1 cellular context compared by ENCODE assay signal in the genomic region with DNA sequence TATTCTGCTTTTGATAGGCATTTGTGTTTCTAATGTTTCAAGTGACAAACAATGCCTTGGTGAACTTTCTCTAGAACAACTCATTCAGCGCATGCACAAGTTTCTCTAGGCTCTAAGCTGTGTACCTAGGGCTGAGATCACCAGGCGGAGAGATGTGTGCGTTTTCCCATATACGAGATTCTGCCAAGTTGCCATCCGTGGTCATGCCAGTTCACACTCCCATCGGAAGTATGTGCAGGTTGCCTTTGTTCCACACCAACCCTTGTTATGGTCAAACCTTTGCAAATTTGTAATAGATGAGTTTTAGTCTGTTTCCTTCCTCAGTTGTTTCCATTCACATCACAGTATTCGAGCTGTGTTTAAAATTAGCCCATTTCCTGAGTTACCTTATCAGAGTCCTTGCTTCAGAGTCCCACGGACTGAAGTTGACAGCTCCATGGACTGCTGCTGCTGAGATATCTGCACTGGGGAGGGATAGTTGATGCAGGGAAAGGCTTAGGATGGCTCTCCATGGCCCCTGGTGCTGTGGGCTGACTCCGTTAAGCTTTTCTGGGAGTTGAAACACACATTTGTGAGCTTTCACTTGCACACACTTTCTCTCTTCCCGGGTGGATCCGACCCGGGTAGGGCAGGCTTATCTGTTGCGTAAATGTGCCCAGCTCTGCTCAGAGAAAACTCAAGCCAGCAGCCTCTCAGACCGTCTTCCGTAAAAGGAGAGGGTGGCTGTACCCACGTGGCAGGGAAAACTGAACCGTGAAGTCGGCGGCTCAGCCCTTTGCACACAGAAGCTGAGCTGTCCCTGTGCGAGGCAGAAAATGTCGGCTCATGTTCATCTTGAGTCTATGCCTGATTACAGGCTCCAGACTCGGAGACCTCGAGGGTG.
A peak's percentile ranks its signal among the peaks of the same experiment; 100 is the strongest.
TF ChIP-seq lines count a peak whose summit lies in the region.

No MANE protein-coding gene starts in this region.

TF ChIP-seq in GM12878, 131 proteins besides CTCF, POLR2A, EP300 and RAD21 (continued from another document):
- no peak for TF ChIP-seq RELA (IDR thresholded peaks at IDR 0.05; ENCODE audit: borderline replicate concordance, partially characterized antibody)
- 0 out of 4 replicates have a peak, but pooled peaks of 1 of the 2 experiments have one; percentile 3 for TF ChIP-seq BHLHE40 (IDR thresholded peaks at IDR 0.05; ENCODE audit: borderline replicate concordance in 1 of 2, low read depth in 2 of 2, low read length in 1 of 2)
- no peak for TF ChIP-seq HDAC2 (IDR thresholded peaks at IDR 0.05)
- TF ChIP-seq, protein P1, sequence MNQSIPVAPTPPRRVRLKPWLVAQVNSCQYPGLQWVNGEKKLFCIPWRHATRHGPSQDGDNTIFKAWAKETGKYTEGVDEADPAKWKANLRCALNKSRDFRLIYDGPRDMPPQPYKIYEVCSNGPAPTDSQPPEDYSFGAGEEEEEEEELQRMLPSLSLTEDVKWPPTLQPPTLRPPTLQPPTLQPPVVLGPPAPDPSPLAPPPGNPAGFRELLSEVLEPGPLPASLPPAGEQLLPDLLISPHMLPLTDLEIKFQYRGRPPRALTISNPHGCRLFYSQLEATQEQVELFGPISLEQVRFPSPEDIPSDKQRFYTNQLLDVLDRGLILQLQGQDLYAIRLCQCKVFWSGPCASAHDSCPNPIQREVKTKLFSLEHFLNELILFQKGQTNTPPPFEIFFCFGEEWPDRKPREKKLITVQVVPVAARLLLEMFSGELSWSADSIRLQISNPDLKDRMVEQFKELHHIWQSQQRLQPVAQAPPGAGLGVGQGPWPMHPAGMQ (IDR thresholded peaks at IDR 0.05; ENCODE audit: borderline replicate concordance), result no peak
- TF ChIP-seq ZNF622 (IDR thresholded peaks at IDR 0.05), result no peak
- no peak for TF ChIP-seq ZNF217 (IDR thresholded peaks at IDR 0.05)
- TF ChIP-seq PAX8 (IDR thresholded peaks at IDR 0.05), result no peak
- TF ChIP-seq RCOR1 (conservative IDR thresholded peaks at IDR 0.05; ENCODE audit: low read depth, low read length), result no peak
- TF ChIP-seq ZNF274 (IDR thresholded peaks at IDR 0.05; ENCODE audit: insufficient read depth, insufficient read length), result no peak
- TF ChIP-seq SREBF1 (IDR thresholded peaks at IDR 0.05; ENCODE audit: low read length), result no peak
- TF ChIP-seq, protein P2, sequence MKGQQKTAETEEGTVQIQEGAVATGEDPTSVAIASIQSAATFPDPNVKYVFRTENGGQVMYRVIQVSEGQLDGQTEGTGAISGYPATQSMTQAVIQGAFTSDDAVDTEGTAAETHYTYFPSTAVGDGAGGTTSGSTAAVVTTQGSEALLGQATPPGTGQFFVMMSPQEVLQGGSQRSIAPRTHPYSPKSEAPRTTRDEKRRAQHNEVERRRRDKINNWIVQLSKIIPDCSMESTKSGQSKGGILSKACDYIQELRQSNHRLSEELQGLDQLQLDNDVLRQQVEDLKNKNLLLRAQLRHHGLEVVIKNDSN (IDR thresholded peaks at IDR 0.05; ENCODE audit: borderline replicate concordance, extremely low read length, insufficient read depth, low read depth, low read length), result peak; percentile 60
- TF ChIP-seq, protein P3, sequence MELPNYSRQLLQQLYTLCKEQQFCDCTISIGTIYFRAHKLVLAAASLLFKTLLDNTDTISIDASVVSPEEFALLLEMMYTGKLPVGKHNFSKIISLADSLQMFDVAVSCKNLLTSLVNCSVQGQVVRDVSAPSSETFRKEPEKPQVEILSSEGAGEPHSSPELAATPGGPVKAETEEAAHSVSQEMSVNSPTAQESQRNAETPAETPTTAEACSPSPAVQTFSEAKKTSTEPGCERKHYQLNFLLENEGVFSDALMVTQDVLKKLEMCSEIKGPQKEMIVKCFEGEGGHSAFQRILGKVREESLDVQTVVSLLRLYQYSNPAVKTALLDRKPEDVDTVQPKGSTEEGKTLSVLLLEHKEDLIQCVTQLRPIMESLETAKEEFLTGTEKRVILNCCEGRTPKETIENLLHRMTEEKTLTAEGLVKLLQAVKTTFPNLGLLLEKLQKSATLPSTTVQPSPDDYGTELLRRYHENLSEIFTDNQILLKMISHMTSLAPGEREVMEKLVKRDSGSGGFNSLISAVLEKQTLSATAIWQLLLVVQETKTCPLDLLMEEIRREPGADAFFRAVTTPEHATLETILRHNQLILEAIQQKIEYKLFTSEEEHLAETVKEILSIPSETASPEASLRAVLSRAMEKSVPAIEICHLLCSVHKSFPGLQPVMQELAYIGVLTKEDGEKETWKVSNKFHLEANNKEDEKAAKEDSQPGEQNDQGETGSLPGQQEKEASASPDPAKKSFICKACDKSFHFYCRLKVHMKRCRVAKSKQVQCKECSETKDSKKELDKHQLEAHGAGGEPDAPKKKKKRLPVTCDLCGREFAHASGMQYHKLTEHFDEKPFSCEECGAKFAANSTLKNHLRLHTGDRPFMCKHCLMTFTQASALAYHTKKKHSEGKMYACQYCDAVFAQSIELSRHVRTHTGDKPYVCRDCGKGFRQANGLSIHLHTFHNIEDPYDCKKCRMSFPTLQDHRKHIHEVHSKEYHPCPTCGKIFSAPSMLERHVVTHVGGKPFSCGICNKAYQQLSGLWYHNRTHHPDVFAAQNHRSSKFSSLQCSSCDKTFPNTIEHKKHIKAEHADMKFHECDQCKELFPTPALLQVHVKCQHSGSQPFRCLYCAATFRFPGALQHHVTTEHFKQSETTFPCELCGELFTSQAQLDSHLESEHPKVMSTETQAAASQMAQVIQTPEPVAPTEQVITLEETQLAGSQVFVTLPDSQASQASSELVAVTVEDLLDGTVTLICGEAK (IDR thresholded peaks at IDR 0.05; ENCODE audit: borderline replicate concordance), result no peak
- no peak for TF ChIP-seq MYB (IDR thresholded peaks at IDR 0.05; ENCODE audit: borderline replicate concordance, low read depth, low read length)
- no peak for TF ChIP-seq ZBTB4 (CRISPR knock-in tag; IDR thresholded peaks at IDR 0.05)
- TF ChIP-seq RBBP5 (conservative IDR thresholded peaks at IDR 0.05), result no peak
- TF ChIP-seq FOS (IDR thresholded peaks at IDR 0.05; ENCODE audit: borderline replicate concordance, extremely low read depth, insufficient read length), result no peak
